In genomic region chr1:204829133-204829532, GRCh38 we compare ENCODE assay signal across 9 cellular contexts. TPM values are rescaled to one million over a fixed set of nuclear protein-coding genes. Genes with fewer than 3 reads are reported as not detected.
DNase-seq lines count a peak whose midpoint lies in the region; ATAC-seq and TF ChIP-seq lines count a peak whose summit lies in the region.
"Had no signal": no experiment of that assay in that cellular context is flagged by ENCODE, and none has a peak within 500 bp of the region (broad histone marks: within the 10 kb centered on the region; RNA-seq: fewer than 3 reads in every experiment).

No MANE protein-coding gene starts in this region.

- no peak overlapping the region for H3K27ac Mint-ChIP-seq in activated CD4-positive, alpha-beta memory T cell treated with anti-CD3 and anti-CD28 coated beads, Interleukin-2, amount 10 ng/mL, durations not matched to agents 7 days and 5 days
- H3K27ac Mint-ChIP-seq in activated CD4-positive, alpha-beta memory T cell treated with anti-CD3 and anti-CD28 coated beads for 36 hours = no peak overlapping the region

- ATAC-seq in upper lobe of right lung (no peak), GM21529 (IDR thresholded peaks at IDR 0.05; ENCODE audit: unreplicated experiment) (no peak)

- H3K4me1 Mint-ChIP-seq in activated CD4-positive, alpha-beta memory T cell treated with anti-CD3 and anti-CD28 coated beads, Interleukin-2, amount 10 ng/mL, durations not matched to agents 7 days and 5 days = peaks cover 6% of the 10 kb centered on the region
- peaks cover 4% of the 10 kb centered on the region for H3K4me1 Mint-ChIP-seq in activated CD4-positive, alpha-beta memory T cell treated with anti-CD3 and anti-CD28 coated beads for 36 hours (ENCODE audit: low read depth)

- DNase-seq in activated CD4-positive, alpha-beta memory T cell treated with anti-CD3 and anti-CD28 coated beads, Interleukin-2, amount 10 ng/mL, durations not matched to agents 7 days and 5 days = no peak
- DNase-seq in activated CD4-positive, alpha-beta memory T cell treated with anti-CD3 and anti-CD28 coated beads for 36 hours = no peak
- DNase-seq in upper lobe of right lung = no peak
- DNase-seq in stimulated activated CD8-positive, alpha-beta memory T cell treated with anti-CD3 and anti-CD28 coated beads, Interleukin-4, amount 100 ng/mL, for 48 hours = no peak
- no peak for DNase-seq in T1000 (lab: John Stamatoyannopoulos, UW)
- DNase-seq: MV-4-11 had no signal

- H3K4me3 ChIP-seq in muscle layer of duodenum (ENCODE audit: low read depth in 1 of 2, low read length in 2 of 2) = peak overlapping the region; percentile 65 to 71
- peak overlapping the region; percentile 44 for H3K4me3 ChIP-seq in upper lobe of right lung

- H3K9me3 Mint-ChIP-seq in activated CD4-positive, alpha-beta memory T cell treated with anti-CD3 and anti-CD28 coated beads, Interleukin-2, amount 10 ng/mL, durations not matched to agents 7 days and 5 days = no peaks in the 10 kb centered on the region
- H3K9me3 Mint-ChIP-seq in activated CD4-positive, alpha-beta memory T cell treated with anti-CD3 and anti-CD28 coated beads for 36 hours = no peaks in the 10 kb centered on the region

- H3K4me1 ChIP-seq in muscle layer of duodenum (ENCODE audit: control insufficient read depth in 1 of 2, insufficient read depth in 2 of 2, low read length in 2 of 2) = peaks cover 0 to 27% of the 10 kb centered on the region in 2 donors
- H3K4me1 ChIP-seq in upper lobe of right lung = no peaks in the 10 kb centered on the region

- peak overlapping the region; percentile 22 for H3K4me3 Mint-ChIP-seq in activated CD4-positive, alpha-beta memory T cell treated with anti-CD3 and anti-CD28 coated beads, Interleukin-2, amount 10 ng/mL, durations not matched to agents 7 days and 5 days
- no peak overlapping the region for H3K4me3 Mint-ChIP-seq in activated CD4-positive, alpha-beta memory T cell treated with anti-CD3 and anti-CD28 coated beads for 36 hours

- TF ChIP-seq CTCF in upper lobe of right lung (IDR thresholded peaks at IDR 0.05) = no peak

- CTCF ChIA-PET in activated CD4-positive, alpha-beta memory T cell treated with anti-CD3 and anti-CD28 coated beads, Interleukin-2, amount 10 ng/mL, durations not matched to agents 7 days and 5 days (lab: Charles Lee) = interaction anchor here (1.1 kb wide), 1 partner anchor 22 kb away, joined by 4 read pairs; no protein-coding TSS in a partner anchor
- CTCF ChIA-PET in activated CD4-positive, alpha-beta memory T cell treated with anti-CD3 and anti-CD28 coated beads for 36 hours (lab: Charles Lee) = interaction anchor here (2.3 kb wide), 1 partner anchor 22 kb away, joined by 10 read pairs; no protein-coding TSS in a partner anchor

- POLR2A ChIA-PET in activated CD4-positive, alpha-beta memory T cell treated with anti-CD3 and anti-CD28 coated beads, Interleukin-2, amount 10 ng/mL, durations not matched to agents 7 days and 5 days (lab: Charles Lee) = no interaction called here
- POLR2A ChIA-PET in activated CD4-positive, alpha-beta memory T cell treated with anti-CD3 and anti-CD28 coated beads for 36 hours (lab: Charles Lee) = no interaction called here

- intact Hi-C loops in activated CD4-positive, alpha-beta memory T cell treated with anti-CD3 and anti-CD28 coated beads for 36 hours (cut with micrococcal nuclease) = loop anchor here (5.0 kb wide), 1 partner anchor 113 kb away; no protein-coding TSS in a partner anchor
- intact Hi-C loops in upper lobe of right lung (cut with DNase I) = no loop called here

- no peaks in the 10 kb centered on the region for H3K9me3 ChIP-seq in muscle layer of duodenum (ENCODE audit: control insufficient read depth in 1 of 2, low read length in 2 of 2)
- no peaks in the 10 kb centered on the region for H3K9me3 ChIP-seq in upper lobe of right lung

- H3K36me3 ChIP-seq in muscle layer of duodenum (ENCODE audit: control insufficient read depth in 1 of 2, insufficient read depth in 2 of 2, low read length in 2 of 2) = no peaks in the 10 kb centered on the region
- H3K36me3 ChIP-seq in upper lobe of right lung = no peaks in the 10 kb centered on the region

- no peaks in the 10 kb centered on the region for H3K36me3 Mint-ChIP-seq in activated CD4-positive, alpha-beta memory T cell treated with anti-CD3 and anti-CD28 coated beads, Interleukin-2, amount 10 ng/mL, durations not matched to agents 7 days and 5 days (ENCODE audit: low read depth)
- no peaks in the 10 kb centered on the region for H3K36me3 Mint-ChIP-seq in activated CD4-positive, alpha-beta memory T cell treated with anti-CD3 and anti-CD28 coated beads for 36 hours

- H3K27me3 ChIP-seq in muscle layer of duodenum (ENCODE audit: low read depth, low read length) (no peaks in the 10 kb centered on the region), upper lobe of right lung (peaks cover 20% of the 10 kb centered on the region)

- peaks cover 42% of the 10 kb centered on the region for H3K27me3 Mint-ChIP-seq in activated CD4-positive, alpha-beta memory T cell treated with anti-CD3 and anti-CD28 coated beads, Interleukin-2, amount 10 ng/mL, durations not matched to agents 7 days and 5 days
- H3K27me3 Mint-ChIP-seq in activated CD4-positive, alpha-beta memory T cell treated with anti-CD3 and anti-CD28 coated beads for 36 hours = peaks cover 52% of the 10 kb centered on the region

- H3K27ac ChIP-seq in cingulate gyrus (ENCODE audit: low read depth, low read length) (peak overlapping the region; percentile 91), muscle layer of duodenum (ENCODE audit: low read length) (peak overlapping the region; percentile 76), upper lobe of right lung (no peak overlapping the region)

RNA-seq across cellular contexts. Expression of gene NFASC, which starts 41.5 kb away (rescaled TPM):
- under 1 TPM; 0.10 to 0.40 TPM for total RNA-seq in activated CD4-positive, alpha-beta memory T cell treated with anti-CD3 and anti-CD28 coated beads, Interleukin-2, amount 10 ng/mL, durations not matched to agents 7 days and 5 days
- total RNA-seq in activated CD4-positive, alpha-beta memory T cell treated with anti-CD3 and anti-CD28 coated beads for 36 hours = under 1 TPM; 0.24 to 0.27 TPM
- 24.1 TPM for total RNA-seq in upper lobe of right lung

Comparison
In these comparisons a context has a peak if more than half of its experiments do, and no peak if none do; other contexts are left out.
1. RNA of gene NFASC, which starts 41.5 kb away (total RNA-seq): 24.1 TPM in upper lobe of right lung (single experiment); 0.10 to 0.40 TPM in activated CD4-positive, alpha-beta memory T cell treated with anti-CD3 and anti-CD28 coated beads, Interleukin-2, amount 10 ng/mL, durations not matched to agents 7 days and 5 days and 0.24 to 0.27 TPM in activated CD4-positive, alpha-beta memory T cell treated with anti-CD3 and anti-CD28 coated beads for 36 hours; every median in the first group is over 10 times any median in the second.